In the genomic region with DNA sequence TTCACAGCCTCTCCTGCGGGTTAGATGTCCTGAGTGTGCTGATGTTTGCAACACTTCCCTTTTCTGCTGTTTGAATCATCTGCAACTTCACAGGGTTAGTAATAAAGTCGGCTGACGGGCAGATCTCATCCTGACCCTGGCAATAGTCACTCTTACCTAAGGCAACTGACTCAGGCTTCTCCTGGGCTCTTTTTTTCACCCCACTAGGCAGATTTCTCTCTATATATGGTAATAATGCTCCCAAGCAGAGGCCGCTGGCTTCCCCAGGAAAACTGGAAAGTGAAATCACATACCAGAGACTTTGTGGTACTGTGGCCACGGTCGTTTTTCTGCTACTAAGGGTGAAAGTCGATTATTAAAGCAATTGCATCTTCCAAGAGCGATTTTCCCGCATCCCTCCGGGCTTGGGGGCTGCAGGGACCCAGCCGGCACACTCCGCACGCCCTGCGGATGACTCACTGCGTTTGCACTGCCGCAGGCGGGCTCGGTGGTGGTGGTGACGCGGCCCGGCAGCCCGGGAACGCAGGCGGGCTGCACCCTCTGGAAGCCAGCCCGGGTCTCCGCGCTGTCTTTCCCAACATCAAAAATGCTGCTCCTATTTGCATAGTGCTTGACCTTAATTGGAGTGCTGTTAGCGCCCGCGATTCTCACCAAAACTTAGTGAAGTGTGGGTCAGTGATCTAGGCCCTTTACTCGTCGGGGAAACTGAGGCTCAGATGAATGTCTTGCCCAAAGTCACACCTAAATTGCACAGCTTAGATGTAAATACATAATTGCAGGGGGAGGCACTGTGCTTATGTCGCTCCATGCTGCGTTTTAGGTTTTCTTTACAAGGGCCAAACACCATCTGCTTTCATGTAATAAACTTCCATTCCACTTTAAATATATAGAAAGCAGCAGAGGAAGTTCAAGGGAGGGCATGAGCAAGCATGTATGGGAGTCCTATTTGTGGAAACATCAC, we compare ENCODE assay signal across 8 cellular contexts. TPM values are rescaled to one million over a fixed set of nuclear protein-coding genes. Genes with fewer than 3 reads are reported as not detected.
DNase-seq lines count a peak whose midpoint lies in the region; ATAC-seq, FAIRE-seq and TF ChIP-seq lines count a peak whose summit lies in the region.

No MANE protein-coding gene starts in this region.

- H3K27me3 Mint-ChIP-seq in progenitor cell of endocrine pancreas = peaks cover 4% of the 10 kb centered on the region

- H3K4me3 ChIP-seq in A549 (peak overlapping the region; percentile 26), RWPE2 (ENCODE audit: severe bottlenecking) (peak overlapping the region; percentile 26)

- peak; percentile 90 for FAIRE-seq in A549 (lab: Jason Lieb, UNC)

- H3K4me3 Mint-ChIP-seq in progenitor cell of endocrine pancreas (ENCODE audit: low read depth) = peak overlapping the region; percentile 56

- H3K27ac Mint-ChIP-seq in progenitor cell of endocrine pancreas = peak overlapping the region; percentile 34

- intact Hi-C loops in left ventricle myocardium superior (cut with micrococcal nuclease) = loop anchor here (10.0 kb wide), 1 partner anchor 51 kb away; the partner anchor contains the start of gene ITGB1

- no peaks in the 10 kb centered on the region for H3K27me3 ChIP-seq in RWPE2 (ENCODE audit: insufficient read depth, poor library complexity, severe bottlenecking)

- H3K36me3 Mint-ChIP-seq in progenitor cell of endocrine pancreas (ENCODE audit: insufficient read depth) = no peaks in the 10 kb centered on the region

- TF ChIP-seq RAD21 in A549 (conservative IDR thresholded peaks at IDR 0.05 in 1 of 2, IDR thresholded peaks at IDR 0.05 in 1 of 2) = peak; percentile 30 to 59; a peak in 4 of 5 replicates

- no peak for TF ChIP-seq POLR2A in A549 (IDR thresholded peaks at IDR 0.05; ENCODE audit: low read length)

- no peaks in the 10 kb centered on the region for H3K9me3 ChIP-seq in A549
- H3K9me3 ChIP-seq in RWPE2 (ENCODE audit: severe bottlenecking) = no peaks in the 10 kb centered on the region

- ATAC-seq in A549 (peak; percentile 83 to 88), GM18868 (IDR thresholded peaks at IDR 0.05; ENCODE audit: unreplicated experiment) (peak; percentile 80), HG03520 (IDR thresholded peaks at IDR 0.05; ENCODE audit: unreplicated experiment) (peak; percentile 57), RWPE2 (ENCODE audit: low read depth) (peak; percentile 78), left ventricle myocardium superior (peak; percentile 98)

- H3K9me3 Mint-ChIP-seq in progenitor cell of endocrine pancreas (ENCODE audit: low read depth) = no peaks in the 10 kb centered on the region

- H3K4me1 ChIP-seq in A549 (peaks cover 84% of the 10 kb centered on the region), RWPE2 (ENCODE audit: insufficient read depth, poor library complexity, severe bottlenecking) (peaks cover 50% of the 10 kb centered on the region)

- DNase-seq in A549 (ENCODE audit: low read depth in 1 of 2, low spot score in 1 of 2) (peak; percentile 71 to 97), RWPE2 (ENCODE audit: low spot score) (peak; percentile 93), amniotic stem cell (lab: John Stamatoyannopoulos, UW) (peak; percentile 89), left ventricle myocardium superior (peak; percentile 84), progenitor cell of endocrine pancreas (ENCODE audit: low spot score, unreplicated experiment) (peak; percentile 40), NCI-H2107 (lab: John Stamatoyannopoulos, UW) (no peak)

- H3K36me3 ChIP-seq in RWPE2 (ENCODE audit: low read depth) = no peaks in the 10 kb centered on the region

- peak overlapping the region; percentile 98 to 99 for H3K27ac ChIP-seq in A549
- H3K27ac ChIP-seq in RWPE2 (ENCODE audit: poor library complexity, severe bottlenecking) = peak overlapping the region; percentile 98

- peak; percentile 93 to 97; a peak in 4 of 5 replicates for TF ChIP-seq EP300 in A549 (IDR thresholded peaks at IDR 0.05)

- peaks cover 20% of the 10 kb centered on the region for H3K4me1 Mint-ChIP-seq in progenitor cell of endocrine pancreas (ENCODE audit: low read depth)

- TF ChIP-seq CTCF in A549 (IDR thresholded peaks at IDR 0.05) (no peak), RWPE2 (IDR thresholded peaks at IDR 0.05; ENCODE audit: poor library complexity, severe bottlenecking) (no peak), progenitor cell of endocrine pancreas (IDR thresholded peaks at IDR 0.05; ENCODE audit: unreplicated experiment) (no peak)

- CTCF ChIA-PET in A549 (lab: Yijun Ruan, JAX) = interaction anchor here (0.6 to 10.6 kb wide), 10 partner anchors 10 to 784 kb away, joined by 3 to 168 read pairs (median 4); no protein-coding TSS in a partner anchor

- H3K4me2 ChIP-seq in A549 = peak overlapping the region; percentile 68

- POLR2A ChIA-PET in A549 (lab: Yijun Ruan, JAX) = interaction anchor here (0.8 to 7.7 kb wide), 5 partner anchors 23 to 50 kb away, joined by 3 to 163 read pairs (median 4); no protein-coding TSS in a partner anchor

- under 1% methylated on average over 19 of the region's 34 CpGs for WGBS in A549 (ENCODE audit: missing lambda C conversion rate)

TF ChIP-seq in A549, 52 proteins besides CTCF, POLR2A, EP300 and RAD21 (continues in another document):
- TF ChIP-seq CHD4 (IDR thresholded peaks at IDR 0.05; ENCODE audit: borderline replicate concordance) = no peak
- peak; percentile 94 for TF ChIP-seq MAFK (IDR thresholded peaks at IDR 0.05; ENCODE audit: partially characterized antibody)
- TF ChIP-seq RCOR1 (IDR thresholded peaks at IDR 0.05; ENCODE audit: low read depth, low read length) = no peak
- peak; percentile 99 for TF ChIP-seq GATA3 (IDR thresholded peaks at IDR 0.05; ENCODE audit: borderline replicate concordance)
- peak; percentile 97 for TF ChIP-seq ZSCAN20 (CRISPR knock-in tag; IDR thresholded peaks at IDR 0.05)
- no peak for TF ChIP-seq ZC3H11A (IDR thresholded peaks at IDR 0.05)
- TF ChIP-seq, protein P1, sequence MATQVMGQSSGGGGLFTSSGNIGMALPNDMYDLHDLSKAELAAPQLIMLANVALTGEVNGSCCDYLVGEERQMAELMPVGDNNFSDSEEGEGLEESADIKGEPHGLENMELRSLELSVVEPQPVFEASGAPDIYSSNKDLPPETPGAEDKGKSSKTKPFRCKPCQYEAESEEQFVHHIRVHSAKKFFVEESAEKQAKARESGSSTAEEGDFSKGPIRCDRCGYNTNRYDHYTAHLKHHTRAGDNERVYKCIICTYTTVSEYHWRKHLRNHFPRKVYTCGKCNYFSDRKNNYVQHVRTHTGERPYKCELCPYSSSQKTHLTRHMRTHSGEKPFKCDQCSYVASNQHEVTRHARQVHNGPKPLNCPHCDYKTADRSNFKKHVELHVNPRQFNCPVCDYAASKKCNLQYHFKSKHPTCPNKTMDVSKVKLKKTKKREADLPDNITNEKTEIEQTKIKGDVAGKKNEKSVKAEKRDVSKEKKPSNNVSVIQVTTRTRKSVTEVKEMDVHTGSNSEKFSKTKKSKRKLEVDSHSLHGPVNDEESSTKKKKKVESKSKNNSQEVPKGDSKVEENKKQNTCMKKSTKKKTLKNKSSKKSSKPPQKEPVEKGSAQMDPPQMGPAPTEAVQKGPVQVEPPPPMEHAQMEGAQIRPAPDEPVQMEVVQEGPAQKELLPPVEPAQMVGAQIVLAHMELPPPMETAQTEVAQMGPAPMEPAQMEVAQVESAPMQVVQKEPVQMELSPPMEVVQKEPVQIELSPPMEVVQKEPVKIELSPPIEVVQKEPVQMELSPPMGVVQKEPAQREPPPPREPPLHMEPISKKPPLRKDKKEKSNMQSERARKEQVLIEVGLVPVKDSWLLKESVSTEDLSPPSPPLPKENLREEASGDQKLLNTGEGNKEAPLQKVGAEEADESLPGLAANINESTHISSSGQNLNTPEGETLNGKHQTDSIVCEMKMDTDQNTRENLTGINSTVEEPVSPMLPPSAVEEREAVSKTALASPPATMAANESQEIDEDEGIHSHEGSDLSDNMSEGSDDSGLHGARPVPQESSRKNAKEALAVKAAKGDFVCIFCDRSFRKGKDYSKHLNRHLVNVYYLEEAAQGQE (IDR thresholded peaks at IDR 0.05) = no peak
- TF ChIP-seq MYC (IDR thresholded peaks at IDR 0.05; ENCODE audit: borderline replicate concordance, low read length) = no peak
- TF ChIP-seq FOSL2 (IDR thresholded peaks at IDR 0.05) = peak; percentile 83
- TF ChIP-seq FOSL2 (CRISPR knock-in tag; IDR thresholded peaks at IDR 0.05) = peak; percentile 99
- peak; percentile 84; the same call in 1 of the 2 replicates for TF ChIP-seq HMGXB4 (CRISPR knock-in tag; IDR thresholded peaks at IDR 0.05; ENCODE audit: borderline replicate concordance)
- no peak for TF ChIP-seq CBX2 (IDR thresholded peaks at IDR 0.05; ENCODE audit: borderline replicate concordance, low read depth)
- no peak for TF ChIP-seq RNF2 (IDR thresholded peaks at IDR 0.05; ENCODE audit: borderline replicate concordance, low read depth)
- TF ChIP-seq NFE2L2 (conservative IDR thresholded peaks at IDR 0.05; ENCODE audit: low read length) = 0 out of 2 replicates have a peak, but pooled peaks have one; percentile 3
- TF ChIP-seq ZNF302 (CRISPR knock-in tag; IDR thresholded peaks at IDR 0.05) = peak; percentile 96
- TF ChIP-seq HEYL (CRISPR knock-in tag; IDR thresholded peaks at IDR 0.05) = peak; percentile 98
- peak; percentile 91 for TF ChIP-seq HOXA7 (CRISPR knock-in tag; IDR thresholded peaks at IDR 0.05)
- TF ChIP-seq BHLHE40 (IDR thresholded peaks at IDR 0.05; ENCODE audit: low read depth, low read length) = peak; percentile 76
- peak; percentile 44 for TF ChIP-seq SMC3 (IDR thresholded peaks at IDR 0.05)
- peak; percentile 95 for TF ChIP-seq FOXS1 (CRISPR knock-in tag; IDR thresholded peaks at IDR 0.05)

RNA-seq across cellular contexts. Expression of gene ITGB1, which starts 47.6 kb away (rescaled TPM):
- polyA plus RNA-seq in A549 (2011; rRNA removed) = 1,667 and 2,408 TPM in 2 replicates
- 320 and 370 TPM in 2 replicates for polyA plus RNA-seq in A549 (2012; cell fraction: cytosol; rRNA removed)
- polyA plus RNA-seq in A549 (2012; cell fraction: nucleus; rRNA removed) = 214 and 381 TPM in 2 replicates
- 1,270 to 1,281 TPM (median 1,270 TPM) in 3 replicates for polyA plus RNA-seq in A549 (2017; fragmentation: RNase III; extraction: RNeasy Plus Mini Kit Qiagen cat#74134 plus additional on column Dnase treatment)
- 799 and 821 TPM in 2 replicates for polyA minus RNA-seq in A549 (2011; rRNA and poly(A)+ RNA removed)
- total RNA-seq in left ventricle myocardium superior = 551 TPM
- total RNA-seq in progenitor cell of endocrine pancreas = 382 and 384 TPM in 2 replicates
